20 cellular contexts compared by ENCODE assay signal in genomic region chr15:34128898-34129297, GRCh38. TPM values are rescaled to one million over a fixed set of nuclear protein-coding genes. Genes with fewer than 3 reads are reported as not detected.
DNase-seq lines count a peak whose midpoint lies in the region; ATAC-seq, FAIRE-seq and TF ChIP-seq lines count a peak whose summit lies in the region.
"Had no signal": no experiment of that assay in that cellular context is flagged by ENCODE, and none has a peak within 500 bp of the region (broad histone marks: within the 10 kb centered on the region; RNA-seq: fewer than 3 reads in every experiment).

No MANE protein-coding gene starts in this region.

- CTCF ChIA-PET in A549 (lab: Yijun Ruan, JAX) = interaction anchor here (4.2 kb wide), 1 partner anchor 19 kb away, joined by 16 read pairs; no protein-coding TSS in a partner anchor
- CTCF ChIA-PET in IMR-90 (lab: Yijun Ruan, JAX) = no interaction called here
- CTCF ChIA-PET in K562 (lab: Yijun Ruan, JAX; ENCODE audit: low intra/inter-chr PET ratio) = no interaction called here

- TF ChIP-seq POLR2A in A549 (IDR thresholded peaks at IDR 0.05; ENCODE audit: low read length) (no peak), IMR-90 (IDR thresholded peaks at IDR 0.05; ENCODE audit: low read depth, low read length) (no peak), K562 (conservative IDR thresholded peaks at IDR 0.05) (no peak)

- no peak overlapping the region for H3K27ac ChIP-seq in A549
- no peak overlapping the region for H3K27ac ChIP-seq in IMR-90 (ENCODE audit: insufficient read depth, low read length)
- no peak overlapping the region for H3K27ac ChIP-seq in K562 (ENCODE audit: extremely low read depth, low read depth, low read length)

- no peak overlapping the region for H4K91ac ChIP-seq in IMR-90 (ENCODE audit: insufficient read depth, low read depth, low read length)

- no peak overlapping the region for H3K14ac ChIP-seq in IMR-90 (replicated peaks; ENCODE audit: low read depth, low read length)

- H2AK9ac ChIP-seq in IMR-90 (replicated peaks; ENCODE audit: low read depth, low read length, poor library complexity) = no peak overlapping the region

- H3K79me1 ChIP-seq in IMR-90 (ENCODE audit: low read depth in 1 of 2, low read length in 2 of 2) = no peaks in the 10 kb centered on the region

- WGBS in A549 (ENCODE audit: missing lambda C conversion rate) = 48% methylated on average over 2 of the region's 2 CpGs
- no CpG with 5 or more reads among the region's 2 CpGs for WGBS in IMR-90 (ENCODE audit: extremely low coverage in 2 of 2, insufficient read length in 1 of 2), 2 experiments
- WGBS in K562 (ENCODE audit: insufficient coverage, low coverage, missing lambda C conversion rate) = 33% methylated on average over 2 of the region's 2 CpGs

- DNase-seq in A549 (ENCODE audit: low read depth in 1 of 2, low spot score in 1 of 2) (no peak), IMR-90 (no peak), K562 (ENCODE audit: extremely low read depth in 1 of 4, low spot score in 3 of 4) (no peak), cerebellar nuclear complex (lab: John Stamatoyannopoulos, UW) (no peak), SW480 (ENCODE audit: low spot score) (no peak)
- DNase-seq: 8988T; C1 segment of cervical spinal cord; Calu3; CD4-positive, alpha-beta memory T cell; COR-L47; DMS153; DND-41; GDM1; HFFc6 had no signal

- H3K4me3 ChIP-seq in A549 (no peak overlapping the region), IMR-90 (ENCODE audit: insufficient read depth, low read depth, low read length) (no peak overlapping the region), K562 (no peak overlapping the region)
- H3K4me3 ChIP-seq: GM12878, GM23338, HAP-1 had no signal

- H2AFZ ChIP-seq in IMR-90 (replicated peaks; ENCODE audit: low read length, poor library complexity) = no peak overlapping the region
- no peak overlapping the region for H2AFZ ChIP-seq in K562 (ENCODE audit: low read depth, low read length)
- H2AFZ ChIP-seq: GM23338 had no signal

- H3K9me1 ChIP-seq in IMR-90 (ENCODE audit: insufficient read depth, low read length) (no peaks in the 10 kb centered on the region; the same call in 1 of the 2 replicates), K562 (ENCODE audit: control insufficient read depth, insufficient read depth, low read length) (no peaks in the 10 kb centered on the region)

- no peaks in the 10 kb centered on the region for H3K9me3 ChIP-seq in A549
- no peaks in the 10 kb centered on the region for H3K9me3 ChIP-seq in IMR-90 (ENCODE audit: control insufficient read depth, insufficient read depth, low read length)
- no peaks in the 10 kb centered on the region for H3K9me3 ChIP-seq in K562 (replicated peaks; ENCODE audit: control insufficient read depth, insufficient read depth, low read depth, low read length)
- H3K9me3 ChIP-seq: HAP-1 had no signal

- TF ChIP-seq EP300 in A549 (IDR thresholded peaks at IDR 0.05) (no peak), K562 (IDR thresholded peaks at IDR 0.05; ENCODE audit: low read length) (no peak)

- H2BK120ac ChIP-seq in IMR-90 (ENCODE audit: low read depth, low read length) = no peak overlapping the region

- H3K9ac ChIP-seq in IMR-90 (ENCODE audit: low read depth, low read length) (no peak overlapping the region), K562 (ENCODE audit: insufficient read depth in 1 of 2, low read depth in 2 of 2, low read length in 2 of 2) (no peak overlapping the region)

- peaks cover 10% of the 10 kb centered on the region for H3K4me1 ChIP-seq in A549
- no peaks in the 10 kb centered on the region for H3K4me1 ChIP-seq in IMR-90 (ENCODE audit: control insufficient read depth, insufficient read depth, low read length)
- no peaks in the 10 kb centered on the region for H3K4me1 ChIP-seq in K562 (replicated peaks in 1 of 2; ENCODE audit: control insufficient read depth in 2 of 2, insufficient read depth in 2 of 2, low read length in 2 of 2)

- H3K79me2 ChIP-seq in K562 (ENCODE audit: control insufficient read depth, insufficient read depth, low read length) = no peaks in the 10 kb centered on the region

- no peak for FAIRE-seq in A549 (lab: Jason Lieb, UNC)
- FAIRE-seq in K562 (lab: Jason Lieb, UNC) = no peak
- FAIRE-seq: GM12878, GM19239, H54 had no signal

- H3K36me3 ChIP-seq in IMR-90 (ENCODE audit: control insufficient read depth, insufficient read depth, low read length) (no peaks in the 10 kb centered on the region), K562 (ENCODE audit: control insufficient read depth, insufficient read depth, low read length) (no peaks in the 10 kb centered on the region)
- H3K36me3 ChIP-seq: HAP-1 had no signal

- ATAC-seq in A549 = no peak
- no peak for ATAC-seq in IMR-90 (ENCODE audit: low read depth)
- no peak for ATAC-seq in K562
- ATAC-seq in GM19395 (IDR thresholded peaks at IDR 0.05; ENCODE audit: unreplicated experiment) = no peak
- ATAC-seq: GM12878, GM23338 had no signal

- no peak overlapping the region for H3K4me2 ChIP-seq in A549
- H3K4me2 ChIP-seq in IMR-90 (ENCODE audit: low read depth, low read length) = no peak overlapping the region
- no peak overlapping the region for H3K4me2 ChIP-seq in K562 (ENCODE audit: insufficient read depth, low read length)
- H3K4me2 ChIP-seq: GM23338 had no signal

- no peak overlapping the region for H3K23ac ChIP-seq in IMR-90 (ENCODE audit: low read depth, low read length)

- H3K18ac ChIP-seq in IMR-90 (ENCODE audit: low read depth, low read length) = no peak overlapping the region

- POLR2A ChIA-PET in A549 (lab: Yijun Ruan, JAX) (no interaction called here), IMR-90 (lab: Charles Lee; ENCODE audit: unreplicated experiment) (no interaction called here), K562 (lab: Yijun Ruan, JAX) (no interaction called here)

- H2BK20ac ChIP-seq in IMR-90 (ENCODE audit: low read depth, low read length) = no peak overlapping the region

- no peak overlapping the region for H2AK5ac ChIP-seq in IMR-90 (ENCODE audit: low read depth, low read length)

- no peak overlapping the region for H2BK15ac ChIP-seq in IMR-90 (ENCODE audit: low read depth, low read length)

- no peak overlapping the region for H4K8ac ChIP-seq in IMR-90 (ENCODE audit: low read depth in 2 of 2, low read length in 2 of 2)

- no peak overlapping the region for H3K56ac ChIP-seq in IMR-90 (ENCODE audit: extremely low read depth, insufficient read depth, low read length)

- dilution Hi-C loops in IMR-90 (cut with HindIII; ENCODE audit: low sequenced_read_pairs, unreplicated experiment) = no loop called here

- TF ChIP-seq CTCF in A549 (IDR thresholded peaks at IDR 0.05) = no peak
- TF ChIP-seq CTCF in IMR-90 (conservative IDR thresholded peaks at IDR 0.05; ENCODE audit: low read depth, low read length) = no peak
- no peak for TF ChIP-seq CTCF in K562 (IDR thresholded peaks at IDR 0.05 in 2 of 3, conservative IDR thresholded peaks at IDR 0.05 in 1 of 3; ENCODE audit: insufficient read depth in 2 of 3, low read depth in 1 of 3, low read length in 3 of 3)

- H4K20me1 ChIP-seq in IMR-90 (ENCODE audit: insufficient read depth, low read length) (no peaks in the 10 kb centered on the region), K562 (replicated peaks; ENCODE audit: control insufficient read depth, insufficient read depth, low read length) (no peaks in the 10 kb centered on the region)

- BruUV-seq in IMR-90 (replicated peaks; lab: Mats Ljungman, UMichigan) (no TSS peak), K562 (replicated peaks; lab: Mats Ljungman, UMichigan) (no TSS peak)

- H4K5ac ChIP-seq in IMR-90 (ENCODE audit: low read depth, low read length) = no peak overlapping the region

- H3K27me3 ChIP-seq in IMR-90 (ENCODE audit: control insufficient read depth, insufficient read depth, low read length) = no peaks in the 10 kb centered on the region
- H3K27me3 ChIP-seq in K562 (ENCODE audit: control insufficient read depth in 2 of 2, insufficient read depth in 2 of 2, low read length in 2 of 2) = no peaks in the 10 kb centered on the region

- no peak overlapping the region for H3K4ac ChIP-seq in IMR-90 (ENCODE audit: low read depth, low read length)

- in situ Hi-C loops in IMR-90 (cut with MboI; ENCODE audit: low sequenced_read_pairs) = no loop called here
- in situ Hi-C loops in K562 (cut with MboI) = no loop called here

- intact Hi-C loops in IMR-90 (cut with micrococcal nuclease) = no loop called here
- intact Hi-C loops in K562 (cut with micrococcal nuclease) = loop anchor here (5.0 kb wide), 1 partner anchor 78 kb away; no protein-coding TSS in a partner anchor

- TF ChIP-seq RAD21 in A549 (conservative IDR thresholded peaks at IDR 0.05 in 1 of 2, IDR thresholded peaks at IDR 0.05 in 1 of 2) (no peak), IMR-90 (IDR thresholded peaks at IDR 0.05; ENCODE audit: low read length) (no peak), K562 (CRISPR knock-in tag; conservative IDR thresholded peaks at IDR 0.05 in 1 of 2, IDR thresholded peaks at IDR 0.05 in 1 of 2) (no peak)

- H2BK5ac ChIP-seq in IMR-90 (ENCODE audit: low read depth, low read length, poor library complexity, severe bottlenecking) = no peak overlapping the region

RNA-seq across cellular contexts. Expression of gene PGBD4, which starts 27.0 kb away (rescaled TPM):
- polyA plus RNA-seq in A549 (2011; rRNA removed) (4.5 and 4.7 TPM in 2 replicates), A549 (2017; fragmentation: RNase III; extraction: RNeasy Plus Mini Kit Qiagen cat#74134 plus additional on column Dnase treatment) (3.7 to 4.3 TPM (median 4.0 TPM) in 3 replicates), IMR-90 (2012; rRNA removed) (0.75 and 0.89 TPM in 2 replicates), K562 (2011; rRNA removed) (4.3 and 4.9 TPM in 2 replicates), K562 (2014; fragmentation: Illumina TruSeq; extraction: Trizol) (3.0 and 3.4 TPM in 2 replicates), K562 (2014; fragmentation: Nextera tagmentation; extraction: Ambion mirVana) (1 to 10 TPM; 2.3 to 2.5 TPM), K562 (2014; rRNA removed) (2.7 and 3.2 TPM in 2 replicates)
- 1.1 TPM in 2 replicates for polyA plus RNA-seq in A549 (2012; cell fraction: cytosol; rRNA removed)
- polyA plus RNA-seq in A549 (2012; cell fraction: nucleus; rRNA removed) = 0.83 and 0.88 TPM in 2 replicates
- polyA minus RNA-seq in A549 (2011; rRNA and poly(A)+ RNA removed) = 3.3 and 3.8 TPM in 2 replicates
- total RNA-seq in IMR-90 (2012; rRNA removed) (1.3 and 1.9 TPM in 2 replicates), K562 (2014; rRNA removed) (2.2 TPM in 2 replicates), K562 (2014; rRNA removed; fragmentation: Illumina TruSeq; extraction: Trizol) (3.0 and 3.1 TPM in 2 replicates), K562 (2015; rRNA removed; fragmentation: Illumina TruSeq; extraction: Trizol) (2.9 and 3.3 TPM in 2 replicates), K562 (2021) (2.1 and 2.2 TPM in 2 replicates)
- polyA plus RNA-seq in IMR-90 (2012; cell fraction: cytosol; rRNA removed) = 0.15 and 0.16 TPM in 2 replicates
- polyA plus RNA-seq in IMR-90 (2012; cell fraction: nucleus; rRNA removed; ENCODE audit: low replicate concordance) = 0.14 and 0.73 TPM in 2 replicates
- total RNA-seq in K562 (2011; cell fraction: chromatin; rRNA removed; ENCODE audit: low replicate concordance) = 6.3 and 11.2 TPM in 2 replicates
- total RNA-seq in K562 (2011; cell fraction: nucleolus; rRNA removed) = 6.7 and 7.0 TPM in 2 replicates
- total RNA-seq in K562 (2011; cell fraction: nucleoplasm; rRNA removed) = 6.9 and 8.6 TPM in 2 replicates
- polyA plus RNA-seq in K562 (2011; cell fraction: cytosol; rRNA removed) = 1.7 and 2.4 TPM in 2 replicates
- 3.4 and 3.7 TPM in 2 replicates for polyA plus RNA-seq in K562 (2011; cell fraction: nucleus; rRNA removed)
- 1.5 and 1.6 TPM in 2 replicates for polyA plus RNA-seq in K562 (2012)
- polyA minus RNA-seq in K562 (2011; rRNA and poly(A)+ RNA removed) = 6.2 and 6.4 TPM in 2 replicates
- 1.1 and 1.5 TPM in 2 replicates for polyA minus RNA-seq in K562 (2011; cell fraction: cytosol; rRNA and poly(A)+ RNA removed)
- 4.7 and 8.2 TPM in 2 replicates for polyA minus RNA-seq in K562 (2011; cell fraction: nucleus; rRNA and poly(A)+ RNA removed)

RNA-seq across cellular contexts. Expression of gene EMC7, which starts 27.2 kb away (rescaled TPM):
- 167 and 221 TPM in 2 replicates for polyA plus RNA-seq in A549 (2011; rRNA removed)
- polyA plus RNA-seq in A549 (2012; cell fraction: cytosol; rRNA removed) = 76.9 and 87.9 TPM in 2 replicates
- 25.6 and 39.9 TPM in 2 replicates for polyA plus RNA-seq in A549 (2012; cell fraction: nucleus; rRNA removed)
- 129 to 135 TPM (median 135 TPM) in 3 replicates for polyA plus RNA-seq in A549 (2017; fragmentation: RNase III; extraction: RNeasy Plus Mini Kit Qiagen cat#74134 plus additional on column Dnase treatment)
- polyA minus RNA-seq in A549 (2011; rRNA and poly(A)+ RNA removed) = 24.9 and 26.8 TPM in 2 replicates
- total RNA-seq in IMR-90 (2012; rRNA removed) = 46.6 and 58.6 TPM in 2 replicates
- 66.8 and 76.4 TPM in 2 replicates for polyA plus RNA-seq in IMR-90 (2012; rRNA removed)
- polyA plus RNA-seq in IMR-90 (2012; cell fraction: cytosol; rRNA removed) = 20.0 and 31.5 TPM in 2 replicates
- polyA plus RNA-seq in IMR-90 (2012; cell fraction: nucleus; rRNA removed; ENCODE audit: low replicate concordance) = 3.0 and 27.9 TPM in 2 replicates
- 38.1 and 57.5 TPM in 2 replicates for total RNA-seq in K562 (2011; cell fraction: chromatin; rRNA removed; ENCODE audit: low replicate concordance)
- 52.8 and 58.4 TPM in 2 replicates for total RNA-seq in K562 (2011; cell fraction: nucleolus; rRNA removed)
- total RNA-seq in K562 (2011; cell fraction: nucleoplasm; rRNA removed) = 81.1 and 92.0 TPM in 2 replicates
- 33.5 and 34.1 TPM in 2 replicates for total RNA-seq in K562 (2014; rRNA removed)
- total RNA-seq in K562 (2014; rRNA removed; fragmentation: Illumina TruSeq; extraction: Trizol) = 43.2 and 50.4 TPM in 2 replicates
- total RNA-seq in K562 (2015; rRNA removed; fragmentation: Illumina TruSeq; extraction: Trizol) = 44.8 and 49.7 TPM in 2 replicates
- total RNA-seq in K562 (2021) = 56.4 and 63.7 TPM in 2 replicates
- polyA plus RNA-seq in K562 (2011; rRNA removed) = 64.2 and 80.2 TPM in 2 replicates
- 25.4 and 37.1 TPM in 2 replicates for polyA plus RNA-seq in K562 (2011; cell fraction: cytosol; rRNA removed)
- polyA plus RNA-seq in K562 (2011; cell fraction: nucleus; rRNA removed) = 16.3 and 20.6 TPM in 2 replicates
- polyA plus RNA-seq in K562 (2012) = 63.4 and 94.4 TPM in 2 replicates
- 92.8 and 102 TPM in 2 replicates for polyA plus RNA-seq in K562 (2014; fragmentation: Illumina TruSeq; extraction: Trizol)
- 10 to 100 TPM; 25.8 to 48.3 TPM for polyA plus RNA-seq in K562 (2014; fragmentation: Nextera tagmentation; extraction: Ambion mirVana)
- polyA plus RNA-seq in K562 (2014; rRNA removed) = 64.3 and 73.1 TPM in 2 replicates
- polyA minus RNA-seq in K562 (2011; rRNA and poly(A)+ RNA removed) = 41.2 and 49.2 TPM in 2 replicates
- polyA minus RNA-seq in K562 (2011; cell fraction: cytosol; rRNA and poly(A)+ RNA removed) = 12.5 and 15.9 TPM in 2 replicates
- 3.8 and 11.6 TPM in 2 replicates for polyA minus RNA-seq in K562 (2011; cell fraction: nucleus; rRNA and poly(A)+ RNA removed)

Comparison
In these comparisons a context has a peak if more than half of its experiments do, and no peak if none do; other contexts are left out.
1. Of the 35 proteins assayed by ChIP-seq in both K562 and A549: peak only in K562: none; only in A549: none; in both: MAFK; in neither: 34.